Comparison of ENCODE assay signal across 9 cellular contexts in genomic region chr20:63682384-63683139, GRCh38. TPM values are rescaled to one million over a fixed set of nuclear protein-coding genes. Genes with fewer than 3 reads are reported as not detected.
DNase-seq lines count a peak whose midpoint lies in the region; ATAC-seq and TF ChIP-seq lines count a peak whose summit lies in the region.
"Had no signal": no experiment of that assay in that cellular context is flagged by ENCODE, and none has a peak within 500 bp of the region (broad histone marks: within the 10 kb centered on the region; RNA-seq: fewer than 3 reads in every experiment).

No MANE protein-coding gene starts in this region.

- H3K9ac ChIP-seq in DND-41 (ENCODE audit: low read depth, low read length), result no peak overlapping the region

- peak; percentile 30; the same call in 1 of the 3 replicates for ATAC-seq in DND-41 (ENCODE audit: insufficient read depth, low read depth)
- no peak for ATAC-seq in GM19455 (IDR thresholded peaks at IDR 0.05; ENCODE audit: unreplicated experiment)
- ATAC-seq: naive thymus-derived CD8-positive, alpha-beta T cell had no signal

- no peak overlapping the region for H3K27ac ChIP-seq in DND-41 (ENCODE audit: low read length)
- peak overlapping the region; percentile 1; the same call in 1 of the 2 replicates for H3K27ac ChIP-seq in SJCRH30

- DNase-seq in DND-41, result no peak
- peak; percentile 77 to 85 for DNase-seq in SJCRH30
- DNase-seq in fibroblast of the aortic adventitia (ENCODE audit: low read depth), result peak; percentile 98
- peak; percentile 94 for DNase-seq in posterior vena cava (ENCODE audit: low spot score)
- DNase-seq in cortex of kidney (lab: John Stamatoyannopoulos, UW), result no peak
- no peak for DNase-seq in NCI-H82 (lab: John Stamatoyannopoulos, UW)
- DNase-seq in DMS 273 treated with DMSO at 0.1 percent for 48 hours (lab: John Stamatoyannopoulos, UW), result no peak
- DNase-seq: naive thymus-derived CD8-positive, alpha-beta T cell had no signal

- H4K20me1 ChIP-seq in DND-41 (ENCODE audit: insufficient read depth, low read length), result peaks cover 21% of the 10 kb centered on the region

- intact Hi-C loops in posterior vena cava (cut with DNase I), result no loop called here

- H3K36me3 ChIP-seq in DND-41 (ENCODE audit: insufficient read depth, low read length), result peaks cover 50% of the 10 kb centered on the region
- H3K36me3 ChIP-seq in SJCRH30, result peaks cover 10% of the 10 kb centered on the region

- no peak overlapping the region for H3K4me3 ChIP-seq in DND-41 (ENCODE audit: low read depth in 1 of 2, low read length in 2 of 2)
- no peak overlapping the region for H3K4me3 ChIP-seq in SJCRH30
- H3K4me3 ChIP-seq in fibroblast of the aortic adventitia (ENCODE audit: low read depth, low read length), result no peak overlapping the region

- H3K4me1 ChIP-seq in DND-41 (ENCODE audit: insufficient read depth, low read length) (no peaks in the 10 kb centered on the region), SJCRH30 (peaks cover 13% of the 10 kb centered on the region)

- H3K4me2 ChIP-seq in DND-41 (ENCODE audit: insufficient read depth, low read length), result no peak overlapping the region

- no peaks in the 10 kb centered on the region for H3K79me2 ChIP-seq in DND-41 (ENCODE audit: insufficient read depth, low read length)

- H3K9me3 ChIP-seq in DND-41 (ENCODE audit: insufficient read depth, low read length, severe bottlenecking) (no peaks in the 10 kb centered on the region), SJCRH30 (replicated peaks) (no peaks in the 10 kb centered on the region)

- no peaks in the 10 kb centered on the region for H3K27me3 ChIP-seq in DND-41 (ENCODE audit: insufficient read depth, low read length, poor library complexity)
- H3K27me3 ChIP-seq in SJCRH30, result no peaks in the 10 kb centered on the region

- no peak overlapping the region for H2AFZ ChIP-seq in DND-41 (ENCODE audit: low read depth, low read length)

- TF ChIP-seq CTCF in DND-41 (IDR thresholded peaks at IDR 0.05; ENCODE audit: borderline replicate concordance, extremely low read depth, low read length, poor library complexity, severe bottlenecking), result no peak
- TF ChIP-seq CTCF in fibroblast of the aortic adventitia (IDR thresholded peaks at IDR 0.05; ENCODE audit: insufficient read depth, low read length), result no peak

RNA-seq across cellular contexts. Expression of gene TNFRSF6B, which starts 13.9 kb away (rescaled TPM):
- total RNA-seq in SJCRH30 (2014; rRNA removed; shearing (Covaris generic)), result 1.3 and 1.7 TPM in 2 replicates
- total RNA-seq in fibroblast of the aortic adventitia (ENCODE audit: low replicate concordance) (0.36 TPM in 1 of 2 replicates, not detected in the other), posterior vena cava (1 to 10 TPM; 5.4 to 7.0 TPM)

RNA-seq across cellular contexts. Expression of gene RTEL1, which starts 24.4 kb away (rescaled TPM):
- total RNA-seq in SJCRH30 (2014; rRNA removed; shearing (Covaris generic)), result 16.7 and 25.6 TPM in 2 replicates
- total RNA-seq in fibroblast of the aortic adventitia (ENCODE audit: low replicate concordance), result 17.3 and 23.4 TPM in 2 replicates
- 10 to 100 TPM; 28.3 to 28.7 TPM for total RNA-seq in posterior vena cava

RNA-seq across cellular contexts. Expression of gene ARFRP1, which starts 25.2 kb away (rescaled TPM):
- total RNA-seq in SJCRH30 (2014; rRNA removed; shearing (Covaris generic)), result 39.3 and 44.5 TPM in 2 replicates
- total RNA-seq in fibroblast of the aortic adventitia (ENCODE audit: low replicate concordance) (25.7 and 30.6 TPM in 2 replicates), posterior vena cava (10 to 100 TPM; 35.7 to 38.1 TPM)

RNA-seq across cellular contexts. Expression of gene ZGPAT, which starts 25.3 kb away (rescaled TPM):
- 24.9 and 26.2 TPM in 2 replicates for total RNA-seq in SJCRH30 (2014; rRNA removed; shearing (Covaris generic))
- 11.8 and 15.8 TPM in 2 replicates for total RNA-seq in fibroblast of the aortic adventitia (ENCODE audit: low replicate concordance)
- total RNA-seq in posterior vena cava, result 10 to 100 TPM; 15.1 to 15.2 TPM

RNA-seq across cellular contexts. Expression of gene STMN3, which starts 29.3 kb away (rescaled TPM):
- 36.6 and 38.0 TPM in 2 replicates for total RNA-seq in SJCRH30 (2014; rRNA removed; shearing (Covaris generic))
- total RNA-seq in fibroblast of the aortic adventitia (ENCODE audit: low replicate concordance), result 9.3 and 12.1 TPM in 2 replicates
- 10 to 100 TPM; 11.7 to 27.3 TPM for total RNA-seq in posterior vena cava

Comparison
In these comparisons a context has a peak if more than half of its experiments do, and no peak if none do; other contexts are left out.
1. DNase-seq: peak in SJCRH30 (2 of 2), fibroblast of the aortic adventitia (single experiment) and posterior vena cava (single experiment); none in DND-41 (single experiment), cortex of kidney (single experiment), NCI-H82 (single experiment) and DMS 273 treated with DMSO at 0.1 percent for 48 hours (single experiment).